In the genomic region with DNA sequence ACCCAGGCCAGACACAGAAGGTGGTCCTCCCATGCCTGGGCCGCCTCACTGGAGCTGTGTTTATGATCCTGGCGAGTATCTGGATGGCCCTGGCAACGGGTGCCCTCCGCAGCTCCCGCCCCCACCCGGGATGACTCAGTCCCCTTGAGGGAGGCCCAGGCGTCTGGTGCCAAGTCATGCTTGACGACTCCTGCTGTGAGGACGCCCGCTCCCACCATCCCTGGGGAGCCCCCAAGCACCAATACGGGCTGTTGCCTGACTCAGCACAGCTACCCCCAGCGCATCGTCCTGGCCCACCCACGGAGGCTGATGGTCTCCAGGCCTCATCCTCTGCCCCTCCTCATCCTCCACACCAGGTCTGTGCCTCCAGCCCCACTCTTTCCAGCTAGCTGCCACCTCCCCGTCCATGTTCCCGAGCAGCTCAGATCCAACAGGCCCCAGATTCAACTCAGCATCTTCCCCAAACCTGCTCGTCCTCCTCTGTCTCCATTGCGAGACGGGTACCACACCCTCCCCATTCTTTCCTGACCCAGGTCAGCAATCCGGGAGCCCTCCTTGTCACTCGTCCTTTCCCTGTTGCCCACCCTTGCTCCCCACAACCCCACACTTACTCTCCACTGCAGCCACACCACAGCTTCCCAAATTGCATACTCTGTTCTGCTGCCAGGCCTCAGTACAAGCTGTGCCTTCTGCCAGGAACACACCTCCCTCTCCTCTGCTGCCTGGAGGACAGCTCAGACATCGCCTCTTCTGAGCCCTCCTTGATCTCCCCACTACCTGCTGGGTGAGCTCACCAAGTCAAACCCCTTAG, we compare ENCODE assay signal across 9 cellular contexts. TPM values are rescaled to one million over a fixed set of nuclear protein-coding genes. Genes with fewer than 3 reads are reported as not detected.
DNase-seq lines count a peak whose midpoint lies in the region; ATAC-seq, FAIRE-seq and TF ChIP-seq lines count a peak whose summit lies in the region.
"Had no signal": no experiment of that assay in that cellular context is flagged by ENCODE, and none has a peak within 500 bp of the region (broad histone marks: within the 10 kb centered on the region; RNA-seq: fewer than 3 reads in every experiment).

No MANE protein-coding gene starts in this region.

- no peaks in the 10 kb centered on the region for H3K27me3 ChIP-seq in CD4-positive, alpha-beta memory T cell (ENCODE audit: insufficient read depth, low read length)
- no peaks in the 10 kb centered on the region for H3K27me3 ChIP-seq in left ventricle myocardium inferior (ENCODE audit: low read depth)

- H3K27me3 Mint-ChIP-seq in CD4-positive, alpha-beta memory T cell: no peaks in the 10 kb centered on the region
- H3K27me3 Mint-ChIP-seq in activated T-cell treated with anti-CD3 and anti-CD28 coated beads, Interleukin-2, amount 50 U/mL, for 4 hours (ENCODE audit: low read depth): no peaks in the 10 kb centered on the region

- peak overlapping the region in 6 of 7 donors; percentile 55 to 81 (median 72) for H3K27ac Mint-ChIP-seq in CD4-positive, alpha-beta memory T cell

- CTCF ChIA-PET in CD4-positive, alpha-beta memory T cell (lab: Charles Lee; ENCODE audit: partially characterized antibody): interaction anchor here (0.9 to 2.0 kb wide), 3 partner anchors 25 to 115 kb away, joined by 3 to 5 read pairs (median 4); no protein-coding TSS in a partner anchor

- no peak for ATAC-seq in activated T-cell treated with anti-CD3 and anti-CD28 coated beads, Interleukin-2, amount 50 U/mL, for 4 hours
- no peak for ATAC-seq in GM19035 (IDR thresholded peaks at IDR 0.05; ENCODE audit: unreplicated experiment)

- TF ChIP-seq POLR2A in GM12891 (IDR thresholded peaks at IDR 0.05; ENCODE audit: low read depth, low read length): no peak

- peak; percentile 82 for TF ChIP-seq EP300 in Ishikawa (IDR thresholded peaks at IDR 0.05; ENCODE audit: borderline replicate concordance)

- H3K27ac ChIP-seq in CD4-positive, alpha-beta memory T cell (ENCODE audit: low read depth, low read length): no peak overlapping the region
- H3K27ac ChIP-seq in left ventricle myocardium inferior (replicated peaks): peak overlapping the region; percentile 82

- TF ChIP-seq CTCF in left ventricle myocardium inferior (IDR thresholded peaks at IDR 0.05; ENCODE audit: borderline replicate concordance): no peak

- POLR2A ChIA-PET in CD4-positive, alpha-beta memory T cell (lab: Charles Lee; ENCODE audit: partially characterized antibody): no interaction called here

- H3K4me3 Mint-ChIP-seq in CD4-positive, alpha-beta memory T cell: peak overlapping the region in 3 of 8 donors; percentile 10 to 44 (median 35)
- H3K4me3 Mint-ChIP-seq in activated T-cell treated with anti-CD3 and anti-CD28 coated beads, Interleukin-2, amount 50 U/mL, for 4 hours: no peak overlapping the region

- peaks cover 33 to 70% (median 46%) of the 10 kb centered on the region in 4 donors for H3K4me1 Mint-ChIP-seq in CD4-positive, alpha-beta memory T cell
- peaks cover 52% of the 10 kb centered on the region for H3K4me1 Mint-ChIP-seq in activated T-cell treated with anti-CD3 and anti-CD28 coated beads, Interleukin-2, amount 50 U/mL, for 4 hours (ENCODE audit: low read depth)

- peaks cover 41% of the 10 kb centered on the region for H3K4me1 ChIP-seq in CD4-positive, alpha-beta memory T cell (ENCODE audit: insufficient read depth, low read length)
- peaks cover 96% of the 10 kb centered on the region for H3K4me1 ChIP-seq in left ventricle myocardium inferior

- FAIRE-seq in GM12891 (lab: Jason Lieb, UNC): no peak

- TF ChIP-seq RAD21 in Ishikawa (IDR thresholded peaks at IDR 0.05; ENCODE audit: low read depth): no peak

- no peak overlapping the region for H3K4me3 ChIP-seq in CD4-positive, alpha-beta memory T cell (ENCODE audit: low read length in 2 of 2)
- H3K4me3 ChIP-seq in left ventricle myocardium inferior: no peak overlapping the region

- H3K9me3 ChIP-seq in CD4-positive, alpha-beta memory T cell (ENCODE audit: control insufficient read depth in 1 of 2, low read length in 2 of 2): no peaks in the 10 kb centered on the region
- no peaks in the 10 kb centered on the region for H3K9me3 ChIP-seq in left ventricle myocardium inferior (replicated peaks)

- peak in 1 of 5 donors; percentile 9 for DNase-seq in CD4-positive, alpha-beta memory T cell
- DNase-seq in activated T-cell treated with anti-CD3 and anti-CD28 coated beads, Interleukin-2, amount 50 U/mL, for 4 hours: peak; percentile 33
- DNase-seq in left ventricle myocardium inferior: peak; percentile 48
- DNase-seq in stimulated activated CD4-positive, alpha-beta T cell treated with anti-CD3 and anti-CD28 coated beads, Interleukin-4, amount 100 ng/mL, for 24 hours: peak; percentile 26
- DNase-seq in NCI-H1048 (lab: John Stamatoyannopoulos, UW): no peak
- DNase-seq in GM12891 (ENCODE audit: insufficient read length, low spot score): no peak

- no peaks in the 10 kb centered on the region for H3K9me3 Mint-ChIP-seq in CD4-positive, alpha-beta memory T cell
- no peaks in the 10 kb centered on the region for H3K9me3 Mint-ChIP-seq in activated T-cell treated with anti-CD3 and anti-CD28 coated beads, Interleukin-2, amount 50 U/mL, for 4 hours

- no peaks in the 10 kb centered on the region for H3K36me3 Mint-ChIP-seq in CD4-positive, alpha-beta memory T cell
- no peaks in the 10 kb centered on the region for H3K36me3 Mint-ChIP-seq in activated T-cell treated with anti-CD3 and anti-CD28 coated beads, Interleukin-2, amount 50 U/mL, for 4 hours (ENCODE audit: insufficient read depth)

- intact Hi-C loops in CD4-positive, alpha-beta memory T cell (cut with micrococcal nuclease): no loop called here
- intact Hi-C loops in left ventricle myocardium inferior (cut with micrococcal nuclease): no loop called here

- H3K36me3 ChIP-seq in CD4-positive, alpha-beta memory T cell (ENCODE audit: insufficient read depth, low read length): no peaks in the 10 kb centered on the region
- peaks cover under 1% of the 10 kb centered on the region for H3K36me3 ChIP-seq in left ventricle myocardium inferior

TF ChIP-seq in Ishikawa, 13 proteins besides CTCF, POLR2A, EP300 and RAD21 (continues in another document):
- TF ChIP-seq TCF12 (IDR thresholded peaks at IDR 0.05; ENCODE audit: low read depth) (peak; percentile 90), USF1 (IDR thresholded peaks at IDR 0.05) (no peak), TAF1 (IDR thresholded peaks at IDR 0.05; ENCODE audit: low read depth) (no peak), CEBPB (IDR thresholded peaks at IDR 0.05) (no peak; the same call in 1 of the 2 replicates), TEAD4 (IDR thresholded peaks at IDR 0.05) (peak; percentile 58), MAX (IDR thresholded peaks at IDR 0.05) (0 out of 2 replicates have a peak, but pooled peaks have one; percentile 21), CREB1 (IDR thresholded peaks at IDR 0.05; ENCODE audit: low read depth) (no peak), NFIC (IDR thresholded peaks at IDR 0.05) (peak; percentile 63), EGR1 (IDR thresholded peaks at IDR 0.05) (peak; percentile 63; the same call in 1 of the 2 replicates), ZBTB7A (IDR thresholded peaks at IDR 0.05; ENCODE audit: low read depth) (peak; percentile 93)

TF ChIP-seq in GM12891, 5 proteins besides CTCF, POLR2A, EP300 and RAD21:
- no peak for TF ChIP-seq POLR2AphosphoS5 (IDR thresholded peaks at IDR 0.05; ENCODE audit: low read depth, low read length)
- no peak for TF ChIP-seq PAX5 (IDR thresholded peaks at IDR 0.05; ENCODE audit: insufficient read depth, low read length, severe bottlenecking)
- no peak for TF ChIP-seq TAF1 (IDR thresholded peaks at IDR 0.05; ENCODE audit: low read depth, low read length)
- no peak for TF ChIP-seq POU2F2 (IDR thresholded peaks at IDR 0.05; ENCODE audit: low read depth, low read length)

RNA-seq across cellular contexts. Expression of gene CAMKK1, which starts 2.6 kb away (rescaled TPM):
- 1 to 10 TPM; 3.5 TPM for total RNA-seq in CD4-positive, alpha-beta memory T cell
- 1 to 10 TPM in 1 of 2 donors, under 1 TPM in 1; 0.18 to 2.6 TPM for polyA plus RNA-seq in CD4-positive, alpha-beta memory T cell
- total RNA-seq in activated T-cell treated with anti-CD3 and anti-CD28 coated beads, Interleukin-2, amount 50 U/mL, for 4 hours: 1 to 10 TPM; 4.2 to 7.5 (median 7.4) TPM
- 5.5 TPM for total RNA-seq in left ventricle myocardium inferior
- polyA plus RNA-seq in GM12891 (2012; ENCODE audit: low read depth, missing spikeins): 0.64 TPM

RNA-seq across cellular contexts. Expression of gene P2RX1, which starts 26.0 kb away (rescaled TPM):
- not detected for total RNA-seq in CD4-positive, alpha-beta memory T cell
- not detected for polyA plus RNA-seq in CD4-positive, alpha-beta memory T cell
- under 1 TPM; 0.13 to 0.52 (median 0.21) TPM for total RNA-seq in activated T-cell treated with anti-CD3 and anti-CD28 coated beads, Interleukin-2, amount 50 U/mL, for 4 hours
- total RNA-seq in left ventricle myocardium inferior: 0.55 TPM
- 1.1 TPM for polyA plus RNA-seq in GM12891 (2012; ENCODE audit: low read depth, missing spikeins)
- polyA plus RNA-seq: neural cell had no signal

RNA-seq across cellular contexts. Expression of gene NCBP3, which starts 44.2 kb away (rescaled TPM):
- total RNA-seq in CD4-positive, alpha-beta memory T cell: 10 to 100 TPM; 48.5 to 66.7 TPM
- polyA plus RNA-seq in CD4-positive, alpha-beta memory T cell: 10 to 100 TPM in 1 of 2 donors, 1 to 10 TPM in 1; 7.7 to 15.8 TPM
- total RNA-seq in activated T-cell treated with anti-CD3 and anti-CD28 coated beads, Interleukin-2, amount 50 U/mL, for 4 hours: 10 to 100 TPM; 33.2 to 39.1 (median 36.4) TPM
- 18.2 TPM for total RNA-seq in left ventricle myocardium inferior
- polyA plus RNA-seq in GM12891 (2012; ENCODE audit: low read depth, missing spikeins): 14.4 TPM

Comparison
In these comparisons a context has a peak if more than half of its experiments do, and no peak if none do; other contexts are left out.
1. DNase-seq: peak in activated T-cell treated with anti-CD3 and anti-CD28 coated beads, Interleukin-2, amount 50 U/mL, for 4 hours (single experiment), left ventricle myocardium inferior (single experiment) and stimulated activated CD4-positive, alpha-beta T cell treated with anti-CD3 and anti-CD28 coated beads, Interleukin-4, amount 100 ng/mL, for 24 hours (single experiment); none in NCI-H1048 (single experiment) and GM12891 (single experiment).